1 cellular context compared by ENCODE assay signal in the genomic region with DNA sequence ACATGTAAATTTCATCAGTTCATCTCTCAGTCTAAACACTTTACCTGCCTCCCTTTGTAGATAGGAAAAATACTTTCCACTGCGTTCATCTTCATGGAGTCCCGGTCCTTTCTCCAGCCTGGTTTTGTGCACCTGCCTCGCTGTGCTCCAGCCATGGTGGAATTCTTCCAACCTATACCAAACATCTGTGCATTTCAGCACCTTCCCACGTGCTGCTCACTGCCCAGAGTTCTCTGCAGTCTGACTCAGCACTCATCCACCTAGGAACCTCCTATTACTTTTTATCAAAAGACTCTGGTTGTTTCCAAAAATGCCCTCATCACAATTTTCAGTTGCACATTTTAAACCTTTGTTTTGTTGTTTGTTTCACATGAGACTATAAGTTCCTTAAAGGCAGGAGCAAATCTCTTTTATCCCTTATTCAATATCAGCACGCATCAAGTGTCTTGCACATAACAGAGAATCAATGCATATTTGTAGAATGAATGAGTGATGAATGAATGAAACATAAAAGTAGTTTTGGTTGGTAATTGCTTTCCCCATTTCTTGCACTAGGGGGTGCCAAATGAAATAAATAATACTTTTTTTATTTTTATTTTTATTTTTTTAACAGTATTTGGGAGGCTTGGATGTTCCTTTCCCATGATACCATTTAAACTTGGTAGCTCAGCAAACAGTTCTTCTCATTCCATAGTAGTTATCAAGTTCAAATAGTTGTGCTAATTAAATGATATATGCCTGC.
TF ChIP-seq lines count a peak whose summit lies in the region.

No MANE protein-coding gene starts in this region.

TF ChIP-seq in HCT116, 20 proteins besides CTCF, POLR2A, EP300 and RAD21 (continued from another document):
- TF ChIP-seq YY1 (IDR thresholded peaks at IDR 0.05; ENCODE audit: extremely low read depth, insufficient replicate concordance, low read depth, low read length) (no peak), EZH2 (IDR thresholded peaks at IDR 0.05) (no peak), ZNF274 (IDR thresholded peaks at IDR 0.05; ENCODE audit: low read depth, low read length) (no peak), CBX3 (IDR thresholded peaks at IDR 0.05; ENCODE audit: low read depth) (no peak), CEBPB (IDR thresholded peaks at IDR 0.05; ENCODE audit: low read depth) (no peak), ZFX (IDR thresholded peaks at IDR 0.05) (no peak), SIN3A (IDR thresholded peaks at IDR 0.05; ENCODE audit: low read depth) (no peak), FOSL1 (IDR thresholded peaks at IDR 0.05; ENCODE audit: low read depth) (no peak), POLR2AphosphoS5 (IDR thresholded peaks at IDR 0.05; ENCODE audit: low read depth, low read length) (no peak)
- TF ChIP-seq, protein P1, sequence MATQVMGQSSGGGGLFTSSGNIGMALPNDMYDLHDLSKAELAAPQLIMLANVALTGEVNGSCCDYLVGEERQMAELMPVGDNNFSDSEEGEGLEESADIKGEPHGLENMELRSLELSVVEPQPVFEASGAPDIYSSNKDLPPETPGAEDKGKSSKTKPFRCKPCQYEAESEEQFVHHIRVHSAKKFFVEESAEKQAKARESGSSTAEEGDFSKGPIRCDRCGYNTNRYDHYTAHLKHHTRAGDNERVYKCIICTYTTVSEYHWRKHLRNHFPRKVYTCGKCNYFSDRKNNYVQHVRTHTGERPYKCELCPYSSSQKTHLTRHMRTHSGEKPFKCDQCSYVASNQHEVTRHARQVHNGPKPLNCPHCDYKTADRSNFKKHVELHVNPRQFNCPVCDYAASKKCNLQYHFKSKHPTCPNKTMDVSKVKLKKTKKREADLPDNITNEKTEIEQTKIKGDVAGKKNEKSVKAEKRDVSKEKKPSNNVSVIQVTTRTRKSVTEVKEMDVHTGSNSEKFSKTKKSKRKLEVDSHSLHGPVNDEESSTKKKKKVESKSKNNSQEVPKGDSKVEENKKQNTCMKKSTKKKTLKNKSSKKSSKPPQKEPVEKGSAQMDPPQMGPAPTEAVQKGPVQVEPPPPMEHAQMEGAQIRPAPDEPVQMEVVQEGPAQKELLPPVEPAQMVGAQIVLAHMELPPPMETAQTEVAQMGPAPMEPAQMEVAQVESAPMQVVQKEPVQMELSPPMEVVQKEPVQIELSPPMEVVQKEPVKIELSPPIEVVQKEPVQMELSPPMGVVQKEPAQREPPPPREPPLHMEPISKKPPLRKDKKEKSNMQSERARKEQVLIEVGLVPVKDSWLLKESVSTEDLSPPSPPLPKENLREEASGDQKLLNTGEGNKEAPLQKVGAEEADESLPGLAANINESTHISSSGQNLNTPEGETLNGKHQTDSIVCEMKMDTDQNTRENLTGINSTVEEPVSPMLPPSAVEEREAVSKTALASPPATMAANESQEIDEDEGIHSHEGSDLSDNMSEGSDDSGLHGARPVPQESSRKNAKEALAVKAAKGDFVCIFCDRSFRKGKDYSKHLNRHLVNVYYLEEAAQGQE (IDR thresholded peaks at IDR 0.05; ENCODE audit: low read depth), result no peak
